ENCODE assay signal across 28 cellular contexts in the genomic region with DNA sequence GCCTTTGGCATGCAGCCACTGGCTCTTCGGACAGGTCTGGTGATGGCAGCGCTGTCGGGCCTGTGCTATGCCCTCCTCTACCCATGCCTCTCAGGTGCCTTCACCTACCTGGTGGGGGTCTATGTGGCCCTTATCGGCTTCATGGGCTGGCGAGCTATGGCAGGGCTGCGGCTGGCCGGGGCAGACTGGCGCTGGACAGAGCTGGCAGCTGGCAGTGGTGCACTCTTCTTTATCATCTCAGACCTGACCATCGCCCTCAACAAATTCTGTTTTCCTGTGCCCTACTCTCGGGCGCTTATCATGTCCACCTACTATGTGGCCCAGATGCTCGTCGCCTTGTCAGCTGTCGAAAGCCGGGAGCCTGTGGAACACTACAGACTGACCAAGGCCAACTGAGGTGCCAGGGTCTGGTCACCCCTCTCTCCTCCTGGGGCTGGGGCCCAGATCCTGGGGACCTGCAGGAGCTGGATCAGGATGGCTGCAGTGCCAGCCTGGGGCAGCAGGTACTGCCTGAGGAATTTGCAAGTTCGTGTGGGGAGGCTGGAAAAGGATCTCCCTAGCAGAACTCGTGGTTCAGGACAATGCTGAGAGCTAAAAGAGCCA. TPM values are rescaled to one million over a fixed set of nuclear protein-coding genes. Genes with fewer than 3 reads are reported as not detected.
"Had no signal": no experiment of that assay in that cellular context is flagged by ENCODE, and none has a peak within 500 bp of the region (broad histone marks: within the 10 kb centered on the region; RNA-seq: fewer than 3 reads in every experiment).

No MANE protein-coding gene starts in this region.

- H3K9me3 ChIP-seq: ascending aorta, body of pancreas, MG63, Peyer's patch, SJSA1 had no signal

- H3K27ac ChIP-seq: ascending aorta, body of pancreas, Peyer's patch, RWPE1, SJSA1 had no signal

- H3K27ac Mint-ChIP-seq: activated CD4-positive, alpha-beta T cell treated with anti-CD3 and anti-CD28 coated beads, Interleukin-2, amount 10 ng/mL, durations not matched to agents 24 days and 14 days; activated CD8-positive, alpha-beta memory T cell treated with anti-CD3 and anti-CD28 coated beads, Interleukin-2, amount 10 ng/mL, durations not matched to agents 7 days and 5 days; activated naive CD4-positive, alpha-beta T cell treated with anti-CD3 and anti-CD28 coated beads, Interleukin-2, amount 50 U/mL, for 72 hours; activated naive CD8-positive, alpha-beta T cell treated with anti-CD3 and anti-CD28 coated beads, Interleukin-2, amount 50 U/mL, for 24 hours; activated T-cell treated with anti-CD3 and anti-CD28 coated beads, Interleukin-2, amount 50 U/mL, for 24 hours; activated T-helper 1 cell treated with anti-CD3 and anti-CD28 coated beads, Interleukin-12 subunit alpha, Interleukin-12 subunit beta, Interleukin-2, Interleukin-4 antibody, amounts not matched to agents 30 ng/mL and 10 ng/mL and 1 ng/mL, durations not matched to agents 14 hours and 24 hours and 36 hours had no signal

- H3K36me3 ChIP-seq: MG63, Peyer's patch, SJSA1 had no signal

- FAIRE-seq: bronchial epithelial cell had no signal

- H3K27me3 ChIP-seq: ascending aorta, body of pancreas, MG63, Peyer's patch, SJSA1 had no signal

- H3K4me3 Mint-ChIP-seq: activated CD4-positive, alpha-beta T cell treated with anti-CD3 and anti-CD28 coated beads, Interleukin-2, amount 10 ng/mL, durations not matched to agents 24 days and 14 days; activated CD8-positive, alpha-beta memory T cell treated with anti-CD3 and anti-CD28 coated beads, Interleukin-2, amount 10 ng/mL, durations not matched to agents 7 days and 5 days; activated naive CD8-positive, alpha-beta T cell treated with anti-CD3 and anti-CD28 coated beads, Interleukin-2, amount 50 U/mL, for 24 hours; activated T-cell treated with anti-CD3 and anti-CD28 coated beads, Interleukin-2, amount 50 U/mL, for 24 hours; central memory CD8-positive, alpha-beta T cell had no signal

- ATAC-seq: activated CD8-positive, alpha-beta memory T cell treated with anti-CD3 and anti-CD28 coated beads, Interleukin-2, amount 10 ng/mL, durations not matched to agents 7 days and 5 days; activated naive CD4-positive, alpha-beta T cell treated with anti-CD3 and anti-CD28 coated beads, Interleukin-2, amount 50 U/mL, for 72 hours; activated naive CD8-positive, alpha-beta T cell treated with anti-CD3 and anti-CD28 coated beads, Interleukin-2, amount 50 U/mL, for 24 hours; body of pancreas; SK-N-SH treated with all-trans-retinoic acid at 6 μM for 48 hours had no signal

- H3K36me3 Mint-ChIP-seq: activated CD8-positive, alpha-beta memory T cell treated with anti-CD3 and anti-CD28 coated beads, Interleukin-2, amount 10 ng/mL, durations not matched to agents 7 days and 5 days; activated naive CD4-positive, alpha-beta T cell treated with anti-CD3 and anti-CD28 coated beads, Interleukin-2, amount 50 U/mL, for 72 hours had no signal

- H3K4me3 ChIP-seq: ascending aorta, body of pancreas, MG63, Peyer's patch, SJSA1 had no signal

- DNase-seq: activated CD4-positive, alpha-beta T cell treated with anti-CD3 and anti-CD28 coated beads, Interleukin-2, amount 10 ng/mL, durations not matched to agents 24 days and 14 days; activated CD4-positive, alpha-beta T cell treated with anti-CD3 and anti-CD28 coated beads, Interleukin-2, amount 50 U/mL, for 48 hours; activated CD4-positive, CD25-positive, alpha-beta regulatory T cell treated with anti-CD3 and anti-CD28 coated beads, Interleukin-2, amount 50 U/mL, for 72 hours; activated CD8-positive, alpha-beta memory T cell treated with anti-CD3 and anti-CD28 coated beads, Interleukin-2, amount 10 ng/mL, durations not matched to agents 7 days and 5 days; activated effector memory CD4-positive, alpha-beta T cell treated with Interleukin-2 at 50 U/mL for 16 hours; activated naive CD4-positive, alpha-beta T cell treated with Interleukin-2 at 50 U/mL for 16 hours; activated naive CD8-positive, alpha-beta T cell treated with anti-CD3 and anti-CD28 coated beads, Interleukin-2, amount 50 U/mL, for 24 hours; activated T-cell treated with anti-CD3 and anti-CD28 coated beads, Interleukin-2, amount 50 U/mL, for 24 hours; amniotic stem cell; body of pancreas; MG63; MV-4-11; NCI-H1092 treated with DMSO at 0.1 percent for 48 hours; NCI-H1417 treated with DMSO at 0.1 percent for 48 hours; NCI-H187; NCI-H2081; NCI-H524; Peyer's patch; SHP77; SW 1271 had no signal

- H3K9me3 Mint-ChIP-seq: activated CD4-positive, alpha-beta T cell treated with anti-CD3 and anti-CD28 coated beads, Interleukin-2, amount 10 ng/mL, durations not matched to agents 24 days and 14 days; activated naive CD4-positive, alpha-beta T cell treated with anti-CD3 and anti-CD28 coated beads, Interleukin-2, amount 50 U/mL, for 72 hours; activated naive CD8-positive, alpha-beta T cell treated with anti-CD3 and anti-CD28 coated beads, Interleukin-2, amount 50 U/mL, for 24 hours; activated T-cell treated with anti-CD3 and anti-CD28 coated beads, Interleukin-2, amount 50 U/mL, for 24 hours; activated T-helper 1 cell treated with anti-CD3 and anti-CD28 coated beads, Interleukin-12 subunit alpha, Interleukin-12 subunit beta, Interleukin-2, Interleukin-4 antibody, amounts not matched to agents 30 ng/mL and 10 ng/mL and 1 ng/mL, durations not matched to agents 14 hours and 24 hours and 36 hours; central memory CD8-positive, alpha-beta T cell had no signal

RNA-seq across cellular contexts. Expression of a gene that starts 24.3 kb away (rescaled TPM):
- total RNA-seq: activated CD4-positive, alpha-beta T cell treated with anti-CD3 and anti-CD28 coated beads, Interleukin-2, amount 10 ng/mL, durations not matched to agents 24 days and 14 days; ascending aorta; body of pancreas; Peyer's patch; SJSA1 had no signal
